ENCODE assay signal across 1 cellular context in the genomic region with DNA sequence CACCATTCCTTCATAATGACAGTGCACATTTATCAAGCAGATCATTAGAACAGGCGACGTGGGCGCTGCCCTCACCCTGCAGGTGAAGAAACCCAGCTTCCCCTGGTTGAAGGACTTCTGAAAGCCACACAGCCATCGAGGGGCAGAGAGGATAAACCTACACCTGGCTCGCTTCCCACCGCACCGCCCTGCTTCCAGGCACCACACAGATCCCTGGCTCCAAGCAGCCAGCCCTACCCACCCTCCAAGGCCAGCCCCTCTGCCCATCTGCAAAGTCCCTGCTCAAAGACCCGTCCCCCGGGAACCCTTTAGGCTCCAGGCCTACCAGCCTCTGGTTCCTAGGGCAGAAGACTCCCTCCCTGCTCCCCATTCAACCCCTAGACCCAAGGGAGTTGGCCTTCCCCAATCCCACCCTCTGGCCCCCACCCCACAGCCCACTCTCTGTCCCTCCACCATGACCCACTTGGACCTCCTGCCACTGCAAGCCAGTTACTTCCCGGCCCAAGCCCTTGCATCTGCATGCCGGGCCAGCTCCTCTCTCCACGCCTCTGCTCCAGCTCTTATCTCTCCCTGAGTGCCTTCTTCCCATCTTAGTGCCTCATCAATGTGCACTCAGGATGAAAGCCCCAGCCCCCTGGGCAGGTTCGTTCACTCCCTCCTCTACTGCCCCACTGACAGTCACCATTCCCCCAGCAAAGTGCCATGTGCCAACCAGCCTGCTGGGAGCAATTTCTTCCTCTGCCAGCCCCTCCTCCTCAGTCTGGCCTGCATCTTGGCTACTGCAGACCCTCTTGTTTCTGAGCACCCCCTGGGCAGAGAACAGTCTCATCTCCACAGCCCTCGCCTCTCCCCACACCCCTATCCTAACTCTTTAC.
TF ChIP-seq lines count a peak whose summit lies in the region.

No MANE protein-coding gene starts in this region.

TF ChIP-seq in HepG2, 621 proteins besides CTCF, POLR2A, EP300 and RAD21:
- TF ChIP-seq CENPX (CRISPR knock-in tag; IDR thresholded peaks at IDR 0.05) (no peak), ESRRA (CRISPR knock-in tag; IDR thresholded peaks at IDR 0.05; ENCODE audit: low read depth) (no peak), CC2D1A (CRISPR knock-in tag; IDR thresholded peaks at IDR 0.05) (no peak), ZNF430 (CRISPR knock-in tag; IDR thresholded peaks at IDR 0.05) (no peak), HHEX (CRISPR knock-in tag; IDR thresholded peaks at IDR 0.05) (no peak), XRCC5 (optimal IDR thresholded peaks at IDR 0.05; ENCODE audit: low read length) (no peak), TAF1 (CRISPR knock-in tag; IDR thresholded peaks at IDR 0.05) (no peak), ZNF20 (CRISPR knock-in tag; IDR thresholded peaks at IDR 0.05) (no peak), ZNF713 (CRISPR knock-in tag; IDR thresholded peaks at IDR 0.05) (no peak), KLF12 (CRISPR knock-in tag; IDR thresholded peaks at IDR 0.05; ENCODE audit: borderline replicate concordance) (no peak), NKX3-1 (CRISPR knock-in tag; IDR thresholded peaks at IDR 0.05) (no peak), HNRNPUL1 (IDR thresholded peaks at IDR 0.05; ENCODE audit: low read depth, low read length) (no peak), ZNF543 (CRISPR knock-in tag; IDR thresholded peaks at IDR 0.05) (no peak), ZNF83 (CRISPR knock-in tag; IDR thresholded peaks at IDR 0.05; ENCODE audit: borderline replicate concordance) (no peak), NCOR1 (IDR thresholded peaks at IDR 0.05; ENCODE audit: borderline replicate concordance, low read length) (no peak), ZNF556 (CRISPR knock-in tag; IDR thresholded peaks at IDR 0.05; ENCODE audit: borderline replicate concordance) (no peak)
- TF ChIP-seq, protein P1, sequence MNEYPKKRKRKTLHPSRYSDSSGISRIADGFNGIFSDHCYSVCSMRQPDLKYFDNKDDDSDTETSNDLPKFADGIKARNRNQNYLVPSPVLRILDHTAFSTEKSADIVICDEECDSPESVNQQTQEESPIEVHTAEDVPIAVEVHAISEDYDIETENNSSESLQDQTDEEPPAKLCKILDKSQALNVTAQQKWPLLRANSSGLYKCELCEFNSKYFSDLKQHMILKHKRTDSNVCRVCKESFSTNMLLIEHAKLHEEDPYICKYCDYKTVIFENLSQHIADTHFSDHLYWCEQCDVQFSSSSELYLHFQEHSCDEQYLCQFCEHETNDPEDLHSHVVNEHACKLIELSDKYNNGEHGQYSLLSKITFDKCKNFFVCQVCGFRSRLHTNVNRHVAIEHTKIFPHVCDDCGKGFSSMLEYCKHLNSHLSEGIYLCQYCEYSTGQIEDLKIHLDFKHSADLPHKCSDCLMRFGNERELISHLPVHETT (CRISPR knock-in tag; conservative IDR thresholded peaks at IDR 0.05), result no peak
- TF ChIP-seq, protein P2, sequence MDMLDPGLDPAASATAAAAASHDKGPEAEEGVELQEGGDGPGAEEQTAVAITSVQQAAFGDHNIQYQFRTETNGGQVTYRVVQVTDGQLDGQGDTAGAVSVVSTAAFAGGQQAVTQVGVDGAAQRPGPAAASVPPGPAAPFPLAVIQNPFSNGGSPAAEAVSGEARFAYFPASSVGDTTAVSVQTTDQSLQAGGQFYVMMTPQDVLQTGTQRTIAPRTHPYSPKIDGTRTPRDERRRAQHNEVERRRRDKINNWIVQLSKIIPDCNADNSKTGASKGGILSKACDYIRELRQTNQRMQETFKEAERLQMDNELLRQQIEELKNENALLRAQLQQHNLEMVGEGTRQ (IDR thresholded peaks at IDR 0.05; ENCODE audit: low read depth, low read length), result no peak
- TF ChIP-seq, protein P2 (CRISPR knock-in tag; IDR thresholded peaks at IDR 0.05; ENCODE audit: borderline replicate concordance), result no peak
- TF ChIP-seq, protein P3, sequence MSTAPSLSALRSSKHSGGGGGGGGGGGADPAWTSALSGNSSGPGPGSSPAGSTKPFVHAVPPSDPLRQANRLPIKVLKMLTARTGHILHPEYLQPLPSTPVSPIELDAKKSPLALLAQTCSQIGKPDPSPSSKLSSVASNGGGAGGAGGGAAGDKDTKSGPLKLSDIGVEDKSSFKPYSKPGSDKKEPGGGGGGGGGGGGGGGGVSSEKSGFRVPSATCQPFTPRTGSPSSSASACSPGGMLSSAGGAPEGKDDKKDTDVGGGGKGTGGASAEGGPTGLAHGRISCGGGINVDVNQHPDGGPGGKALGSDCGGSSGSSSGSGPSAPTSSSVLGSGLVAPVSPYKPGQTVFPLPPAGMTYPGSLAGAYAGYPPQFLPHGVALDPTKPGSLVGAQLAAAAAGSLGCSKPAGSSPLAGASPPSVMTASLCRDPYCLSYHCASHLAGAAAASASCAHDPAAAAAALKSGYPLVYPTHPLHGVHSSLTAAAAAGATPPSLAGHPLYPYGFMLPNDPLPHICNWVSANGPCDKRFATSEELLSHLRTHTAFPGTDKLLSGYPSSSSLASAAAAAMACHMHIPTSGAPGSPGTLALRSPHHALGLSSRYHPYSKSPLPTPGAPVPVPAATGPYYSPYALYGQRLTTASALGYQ (CRISPR knock-in tag; IDR thresholded peaks at IDR 0.05), result no peak
- TF ChIP-seq, protein P4, sequence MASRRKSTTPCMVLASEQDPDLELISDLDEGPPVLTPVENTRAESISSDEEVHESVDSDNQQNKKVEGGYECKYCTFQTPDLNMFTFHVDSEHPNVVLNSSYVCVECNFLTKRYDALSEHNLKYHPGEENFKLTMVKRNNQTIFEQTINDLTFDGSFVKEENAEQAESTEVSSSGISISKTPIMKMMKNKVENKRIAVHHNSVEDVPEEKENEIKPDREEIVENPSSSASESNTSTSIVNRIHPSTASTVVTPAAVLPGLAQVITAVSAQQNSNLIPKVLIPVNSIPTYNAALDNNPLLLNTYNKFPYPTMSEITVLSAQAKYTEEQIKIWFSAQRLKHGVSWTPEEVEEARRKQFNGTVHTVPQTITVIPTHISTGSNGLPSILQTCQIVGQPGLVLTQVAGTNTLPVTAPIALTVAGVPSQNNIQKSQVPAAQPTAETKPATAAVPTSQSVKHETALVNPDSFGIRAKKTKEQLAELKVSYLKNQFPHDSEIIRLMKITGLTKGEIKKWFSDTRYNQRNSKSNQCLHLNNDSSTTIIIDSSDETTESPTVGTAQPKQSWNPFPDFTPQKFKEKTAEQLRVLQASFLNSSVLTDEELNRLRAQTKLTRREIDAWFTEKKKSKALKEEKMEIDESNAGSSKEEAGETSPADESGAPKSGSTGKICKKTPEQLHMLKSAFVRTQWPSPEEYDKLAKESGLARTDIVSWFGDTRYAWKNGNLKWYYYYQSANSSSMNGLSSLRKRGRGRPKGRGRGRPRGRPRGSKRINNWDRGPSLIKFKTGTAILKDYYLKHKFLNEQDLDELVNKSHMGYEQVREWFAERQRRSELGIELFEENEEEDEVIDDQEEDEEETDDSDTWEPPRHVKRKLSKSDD (CRISPR knock-in tag; IDR thresholded peaks at IDR 0.05; ENCODE audit: low read depth), result no peak
